17 cellular contexts compared by ENCODE assay signal in genomic region chr9:129644902-129645301, GRCh38. TPM values are rescaled to one million over a fixed set of nuclear protein-coding genes. Genes with fewer than 3 reads are reported as not detected.
"Had no signal": no experiment of that assay in that cellular context is flagged by ENCODE, and none has a peak within 500 bp of the region (broad histone marks: within the 10 kb centered on the region; RNA-seq: fewer than 3 reads in every experiment).

No MANE protein-coding gene starts in this region.

- H3K27me3 Mint-ChIP-seq: activated naive CD4-positive, alpha-beta T cell treated with anti-CD3 and anti-CD28 coated beads, Interleukin-2, amount 10 ng/mL, durations not matched to agents 7 days and 5 days had no signal

- H3K36me3 ChIP-seq: left lung, neutrophil had no signal

- H3K27ac Mint-ChIP-seq: activated naive CD4-positive, alpha-beta T cell treated with anti-CD3 and anti-CD28 coated beads, Interleukin-2, amount 10 ng/mL, durations not matched to agents 7 days and 5 days; naive thymus-derived CD8-positive, alpha-beta T cell; stimulated activated memory B cell treated with anti-CD40 and anti-IgM and Interleukin-4, amounts not matched to agents 10 μg/mL and 1 μg/mL and 100 μg/mL, for 72 hours had no signal

- ATAC-seq: activated T-helper 17 cell treated with anti-CD3 and anti-CD28 coated beads, Interleukin-2, amount 50 U/mL, for 72 hours; left lung; naive thymus-derived CD8-positive, alpha-beta T cell; stimulated activated memory B cell treated with anti-CD40 and anti-IgM and Interleukin-4, amounts not matched to agents 10 μg/mL and 1 μg/mL and 100 μg/mL, for 72 hours had no signal

- H3K9me3 ChIP-seq: left lung, neutrophil had no signal

- H3K9me3 Mint-ChIP-seq: activated naive CD4-positive, alpha-beta T cell treated with anti-CD3 and anti-CD28 coated beads, Interleukin-2, amount 10 ng/mL, durations not matched to agents 7 days and 5 days; activated T-helper 17 cell treated with anti-CD3 and anti-CD28 coated beads, Interleukin-2, amount 50 U/mL, for 72 hours; naive thymus-derived CD8-positive, alpha-beta T cell had no signal

- H3K36me3 Mint-ChIP-seq: activated naive CD4-positive, alpha-beta T cell treated with anti-CD3 and anti-CD28 coated beads, Interleukin-2, amount 10 ng/mL, durations not matched to agents 7 days and 5 days; naive thymus-derived CD8-positive, alpha-beta T cell; stimulated activated memory B cell treated with anti-CD40 and anti-IgM and Interleukin-4, amounts not matched to agents 10 μg/mL and 1 μg/mL and 100 μg/mL, for 72 hours had no signal

- DNase-seq: activated CD4-positive, alpha-beta T cell treated with anti-CD3 and anti-CD28 coated beads for 1 hour; activated CD4-positive, alpha-beta T cell treated with anti-CD3 and anti-CD28 coated beads, Interleukin-2, amount 50 U/mL, for 4 hours; activated naive CD4-positive, alpha-beta T cell treated with anti-CD3 and anti-CD28 coated beads, Interleukin-2, amount 10 ng/mL, durations not matched to agents 7 days and 5 days; dorsolateral prefrontal cortex; erythroblast; hippocampal formation; kidney; naive thymus-derived CD8-positive, alpha-beta T cell; stimulated activated CD4-positive, alpha-beta T cell treated with anti-CD3 and anti-CD28 coated beads, Interleukin-2, amount 100 ng/mL, for 48 hours; T-helper 1 cell; T1000 had no signal

- H3K4me3 ChIP-seq: dorsolateral prefrontal cortex, left lung had no signal

- H3K27me3 ChIP-seq: dorsolateral prefrontal cortex, left lung, neutrophil had no signal

- H3K4me3 Mint-ChIP-seq: activated naive CD4-positive, alpha-beta T cell treated with anti-CD3 and anti-CD28 coated beads, Interleukin-2, amount 10 ng/mL, durations not matched to agents 7 days and 5 days; activated T-helper 17 cell treated with anti-CD3 and anti-CD28 coated beads, Interleukin-2, amount 50 U/mL, for 72 hours; stimulated activated memory B cell treated with anti-CD40 and anti-IgM and Interleukin-4, amounts not matched to agents 10 μg/mL and 1 μg/mL and 100 μg/mL, for 72 hours had no signal

- H3K27ac ChIP-seq: dorsolateral prefrontal cortex, left lung, neutrophil had no signal

RNA-seq across cellular contexts. Expression of gene PRRX2, which starts 20.5 kb away (rescaled TPM):
- total RNA-seq: glomerular endothelial cell; naive thymus-derived CD8-positive, alpha-beta T cell had no signal
- polyA plus RNA-seq: naive thymus-derived CD8-positive, alpha-beta T cell had no signal

RNA-seq across cellular contexts. Expression of gene C9orf50, which starts 24.0 kb away (rescaled TPM):
- total RNA-seq: activated T-helper 17 cell treated with anti-CD3 and anti-CD28 coated beads, Interleukin-2, amount 50 U/mL, for 72 hours; glomerular endothelial cell; left lung; naive thymus-derived CD8-positive, alpha-beta T cell; urinary bladder had no signal
- polyA plus RNA-seq: naive thymus-derived CD8-positive, alpha-beta T cell had no signal
